In the genomic region with DNA sequence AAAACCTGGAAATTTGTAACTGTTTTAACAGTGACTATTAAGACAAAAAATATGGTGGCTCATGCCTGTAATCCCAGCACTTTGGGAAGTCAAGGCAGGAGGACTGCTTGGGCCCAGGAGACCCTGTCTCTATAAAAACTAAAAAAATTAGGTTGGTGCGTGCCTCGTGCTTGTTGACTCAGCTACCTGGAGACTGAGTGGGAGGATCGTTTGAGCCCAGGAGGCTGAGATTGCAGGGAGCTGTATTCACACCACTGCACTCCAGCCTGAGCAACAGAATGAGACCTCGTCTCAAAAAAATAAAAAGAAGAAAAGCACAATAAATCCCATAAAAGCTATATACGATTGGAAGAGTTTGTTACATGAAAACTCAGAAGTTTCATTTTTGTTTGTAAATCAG, we compare ENCODE assay signal across 21 cellular contexts. TPM values are rescaled to one million over a fixed set of nuclear protein-coding genes. Genes with fewer than 3 reads are reported as not detected.
DNase-seq lines count a peak whose midpoint lies in the region; ATAC-seq and TF ChIP-seq lines count a peak whose summit lies in the region.
"Had no signal": no experiment of that assay in that cellular context is flagged by ENCODE, and none has a peak within 500 bp of the region (broad histone marks: within the 10 kb centered on the region; RNA-seq: fewer than 3 reads in every experiment).

No MANE protein-coding gene starts in this region.

- no peak for TF ChIP-seq CTCF in MCF 10A (IDR thresholded peaks at IDR 0.05; ENCODE audit: unreplicated experiment)
- TF ChIP-seq CTCF in breast epithelium (IDR thresholded peaks at IDR 0.05) = no peak
- TF ChIP-seq CTCF in epithelial cell of esophagus (IDR thresholded peaks at IDR 0.05; ENCODE audit: insufficient read depth, low read depth, low read length, missing control alignments) = no peak
- no peak for TF ChIP-seq CTCF in mucosa of descending colon (IDR thresholded peaks at IDR 0.05)

- no peaks in the 10 kb centered on the region for H3K79me2 ChIP-seq in mesendoderm (ENCODE audit: control insufficient read depth, insufficient read depth, low read length)

- no peak overlapping the region for H4K8ac ChIP-seq in mesendoderm (ENCODE audit: low read depth, low read length)

- H3K9me3 ChIP-seq in breast epithelium = no peaks in the 10 kb centered on the region
- no peaks in the 10 kb centered on the region for H3K9me3 ChIP-seq in mucosa of descending colon
- H3K9me3 ChIP-seq: A549 had no signal

- TF ChIP-seq POLR2A in breast epithelium (IDR thresholded peaks at IDR 0.05) = no peak

- POLR2A ChIA-PET in MCF 10A (lab: Yijun Ruan, JAX) = interaction anchor here (0.7 to 3.5 kb wide), 18 partner anchors 10 to 628 kb away, joined by 3 to 34 read pairs (median 5); partner anchors contain the start of gene KLF5

- CTCF ChIA-PET in MCF 10A (lab: Yijun Ruan, JAX) = interaction anchor here (0.6 to 1.2 kb wide), 5 partner anchors 33 to 509 kb away, joined by 3 to 5 read pairs (median 3); no protein-coding TSS in a partner anchor

- H3K27ac ChIP-seq in breast epithelium = no peak overlapping the region
- no peak overlapping the region for H3K27ac ChIP-seq in mesendoderm (ENCODE audit: low read depth, low read length)
- H3K27ac ChIP-seq: A549, KMS-11, PC-9 had no signal

- H3K4me1 ChIP-seq in breast epithelium (no peaks in the 10 kb centered on the region), mesendoderm (ENCODE audit: control insufficient read depth, low read depth, low read length) (no peaks in the 10 kb centered on the region), mucosa of descending colon (ENCODE audit: low read depth) (no peaks in the 10 kb centered on the region)
- H3K4me1 ChIP-seq: A549 had no signal

- H3K36me3 ChIP-seq in breast epithelium (no peaks in the 10 kb centered on the region), mesendoderm (ENCODE audit: control insufficient read depth, insufficient read depth, low read length) (no peaks in the 10 kb centered on the region), mucosa of descending colon (ENCODE audit: low read depth) (no peaks in the 10 kb centered on the region)

- H3K4me1 Mint-ChIP-seq in MCF 10A (ENCODE audit: insufficient read depth, unreplicated experiment) = peaks cover 20% of the 10 kb centered on the region
- no peaks in the 10 kb centered on the region for H3K4me1 Mint-ChIP-seq in natural killer cell treated with Interleukin-12 subunit alpha and Interleukin-12 subunit beta and Interleukin-15 and Interleukin-18, amount 100 ng/mL, for 72 hours (ENCODE audit: low read depth in 2 of 2)

- no peak overlapping the region for H2BK120ac ChIP-seq in mesendoderm (ENCODE audit: low read depth, low read length)

- H3K27ac Mint-ChIP-seq in MCF 10A (ENCODE audit: low read depth, unreplicated experiment) = peak overlapping the region; percentile 93
- H3K27ac Mint-ChIP-seq in natural killer cell treated with Interleukin-12 subunit alpha and Interleukin-12 subunit beta and Interleukin-15 and Interleukin-18, amount 100 ng/mL, for 72 hours = no peak overlapping the region
- H3K27ac Mint-ChIP-seq: HFFc6 had no signal

- H2BK5ac ChIP-seq in mesendoderm (ENCODE audit: low read length) = no peak overlapping the region

- H3K27me3 ChIP-seq in breast epithelium (no peaks in the 10 kb centered on the region), mesendoderm (ENCODE audit: insufficient read depth, low read length, poor library complexity) (no peaks in the 10 kb centered on the region)

- H3K56ac ChIP-seq in mesendoderm (ENCODE audit: low read length) = no peak overlapping the region

- H3K79me1 ChIP-seq in mesendoderm (ENCODE audit: low read length) = no peaks in the 10 kb centered on the region

- no CpG with 5 or more reads among the region's 5 CpGs for WGBS in mesendoderm (ENCODE audit: extremely low coverage, insufficient coverage, low lambda C conversion rate)

- intact Hi-C loops in MCF 10A (cut with micrococcal nuclease) = loop anchor here (5.0 kb wide), 1 partner anchor 335 kb away; no protein-coding TSS in a partner anchor
- intact Hi-C loops in breast epithelium (cut with DNase I; ENCODE audit: low total_unique reads) = no loop called here
- intact Hi-C loops in mucosa of descending colon (cut with DNase I, micrococcal nuclease) = no loop called here

- H3K4me3 ChIP-seq in breast epithelium = no peak overlapping the region
- no peak overlapping the region for H3K4me3 ChIP-seq in epithelial cell of esophagus (ENCODE audit: low read length)
- no peak overlapping the region for H3K4me3 ChIP-seq in mesendoderm (ENCODE audit: low read length)
- no peak overlapping the region for H3K4me3 ChIP-seq in mucosa of descending colon
- H3K4me3 ChIP-seq: A549, PC-9 had no signal

- H3K4me2 ChIP-seq in mesendoderm (ENCODE audit: low read length) = no peak overlapping the region
- H3K4me2 ChIP-seq: A549, KMS-11, PC-9 had no signal

- no peak overlapping the region for H2BK15ac ChIP-seq in mesendoderm (replicated peaks; ENCODE audit: low read depth)

- peaks cover 37% of the 10 kb centered on the region for H3K36me3 Mint-ChIP-seq in MCF 10A (ENCODE audit: insufficient read depth, unreplicated experiment)
- no peaks in the 10 kb centered on the region for H3K36me3 Mint-ChIP-seq in natural killer cell treated with Interleukin-12 subunit alpha and Interleukin-12 subunit beta and Interleukin-15 and Interleukin-18, amount 100 ng/mL, for 72 hours

- H3K18ac ChIP-seq in mesendoderm (ENCODE audit: low read length) = no peak overlapping the region

- H3K27me3 Mint-ChIP-seq in MCF 10A (ENCODE audit: insufficient read depth, unreplicated experiment) = no peaks in the 10 kb centered on the region
- H3K27me3 Mint-ChIP-seq in natural killer cell treated with Interleukin-12 subunit alpha and Interleukin-12 subunit beta and Interleukin-15 and Interleukin-18, amount 100 ng/mL, for 72 hours = peaks cover 8 to 10% of the 10 kb centered on the region in 2 donors

- no peak overlapping the region for H2AK5ac ChIP-seq in mesendoderm (ENCODE audit: low read length)

- H3K4me3 Mint-ChIP-seq in MCF 10A (ENCODE audit: unreplicated experiment) = no peak overlapping the region
- no peak overlapping the region for H3K4me3 Mint-ChIP-seq in natural killer cell treated with Interleukin-12 subunit alpha and Interleukin-12 subunit beta and Interleukin-15 and Interleukin-18, amount 100 ng/mL, for 72 hours
- H3K4me3 Mint-ChIP-seq: HFFc6 had no signal

- H3K4ac ChIP-seq in mesendoderm (ENCODE audit: low read depth, low read length) = no peak overlapping the region

- no peak for ATAC-seq in natural killer cell treated with Interleukin-12 subunit alpha and Interleukin-12 subunit beta and Interleukin-15 and Interleukin-18, amount 100 ng/mL, for 72 hours
- no peak for ATAC-seq in mucosa of descending colon
- ATAC-seq: A549, HepG2 had no signal

- H3K9ac ChIP-seq in mesendoderm (ENCODE audit: low read length) = no peak overlapping the region
- H3K9ac ChIP-seq: KMS-11 had no signal

- no peak overlapping the region for H3K23ac ChIP-seq in mesendoderm (ENCODE audit: low read length)

- no peak overlapping the region for H4K5ac ChIP-seq in mesendoderm (ENCODE audit: low read length)

- peak; percentile 64 for DNase-seq in MCF 10A (ENCODE audit: unreplicated experiment)
- DNase-seq in breast epithelium (ENCODE audit: low spot score in 2 of 2) = no peak
- peak; percentile 71 for DNase-seq in epithelial cell of esophagus (ENCODE audit: low read depth)
- DNase-seq in mesendoderm = peak; percentile 33
- DNase-seq in stimulated activated CD4-positive, alpha-beta T cell treated with anti-CD3 and anti-CD28 coated beads, Interleukin-2, amount 100 ng/mL, for 48 hours = no peak
- no peak for DNase-seq in GM19238 (ENCODE audit: insufficient read length, low spot score)
- DNase-seq in natural killer cell treated with Interleukin-12 subunit alpha and Interleukin-12 subunit beta and Interleukin-15 and Interleukin-18, amount 100 ng/mL, for 72 hours (ENCODE audit: low spot score) = no peak
- no peak for DNase-seq in mucosa of descending colon
- DNase-seq: C1 segment of cervical spinal cord, GF-D8, GOT3, HFFc6, NCI-H1048, NCI-H1436 treated with DMSO at 0.1 percent for 48 hours, NCI-H2107, NCI-H446, NCI-H774, PC-9 had no signal

- BruUV-seq in MCF 10A (replicated peaks; lab: Mats Ljungman, UMichigan) = no TSS peak

- peaks cover 5% of the 10 kb centered on the region for H3K9me3 Mint-ChIP-seq in MCF 10A (ENCODE audit: unreplicated experiment)
- no peaks in the 10 kb centered on the region for H3K9me3 Mint-ChIP-seq in natural killer cell treated with Interleukin-12 subunit alpha and Interleukin-12 subunit beta and Interleukin-15 and Interleukin-18, amount 100 ng/mL, for 72 hours

RNA-seq across cellular contexts. Expression of gene KLF5, which starts 23.7 kb away (rescaled TPM):
- total RNA-seq in MCF 10A (2022) (197 and 226 TPM in 2 replicates), breast epithelium (10 to 100 TPM in 2 of 3 donors, 1 to 10 TPM in 1; 2.2 to 30.7 (median 10.5) TPM), mucosa of descending colon (100 to 1,000 TPM; 131 to 401 (median 330) TPM)
- 27.1 TPM for polyA plus RNA-seq in mesendoderm (2013, experiment 1 of 2)
- 30.3 TPM for polyA plus RNA-seq in mesendoderm (2013, experiment 2 of 2)
- total RNA-seq in natural killer cell treated with Interleukin-12 subunit alpha and Interleukin-12 subunit beta and Interleukin-15 and Interleukin-18, amount 100 ng/mL, for 72 hours = 1 to 10 TPM; 1.5 to 2.5 TPM

Comparison
In these comparisons a context has a peak if more than half of its experiments do, and no peak if none do; other contexts are left out.
1. DNase-seq: peak in MCF 10A (single experiment), epithelial cell of esophagus (single experiment) and mesendoderm (single experiment); none in breast epithelium (0 of 2), stimulated activated CD4-positive, alpha-beta T cell treated with anti-CD3 and anti-CD28 coated beads, Interleukin-2, amount 100 ng/mL, for 48 hours (0 of 2), GM19238 (single experiment), natural killer cell treated with Interleukin-12 subunit alpha and Interleukin-12 subunit beta and Interleukin-15 and Interleukin-18, amount 100 ng/mL, for 72 hours (single experiment) and mucosa of descending colon (0 of 3).